In genomic region chr16:12238598-12238997, GRCh38 we compare ENCODE assay signal across 26 cellular contexts.
"Had no signal": no experiment of that assay in that cellular context is flagged by ENCODE, and none has a peak within 500 bp of the region (broad histone marks: within the 10 kb centered on the region; RNA-seq: fewer than 3 reads in every experiment).

No MANE protein-coding gene starts in this region.

- H3K9me3 ChIP-seq: esophagus squamous epithelium, gastroesophageal sphincter had no signal

- H3K27me3 ChIP-seq: brain microvascular endothelial cell, esophagus squamous epithelium, gastroesophageal sphincter had no signal

- H3K36me3 ChIP-seq: brain microvascular endothelial cell, esophagus squamous epithelium, gastroesophageal sphincter had no signal

- H3K4me3 ChIP-seq: coronary artery, esophagus squamous epithelium, gastroesophageal sphincter had no signal

- ATAC-seq: activated CD8-positive, alpha-beta T cell treated with anti-CD3 and anti-CD28 coated beads for 36 hours; activated T-cell treated with anti-CD3 and anti-CD28 coated beads, Interleukin-2, amount 50 U/mL, for 4 hours; activated T-helper 17 cell treated with anti-CD3 and anti-CD28 coated beads, Interleukin-2, amount 50 U/mL, for 72 hours; gastroesophageal sphincter had no signal

- H3K27ac ChIP-seq: brain microvascular endothelial cell, coronary artery, epithelial cell of prostate, esophagus squamous epithelium, gastroesophageal sphincter had no signal

- FAIRE-seq: astrocyte, endometrium, endothelial cell of umbilical vein had no signal

- DNase-seq: activated CD4-positive, alpha-beta T cell treated with anti-CD3 and anti-CD28 coated beads for 1 hour; activated CD4-positive, alpha-beta T cell treated with anti-CD3 and anti-CD28 coated beads for 4 hours; activated CD4-positive, alpha-beta T cell treated with anti-CD3 and anti-CD28 coated beads, Interleukin-2, amount 10 ng/mL, durations not matched to agents 7 days and 5 days; activated CD4-positive, alpha-beta T cell treated with anti-CD3 and anti-CD28 coated beads, Interleukin-2, amount 50 U/mL, for 48 hours; activated CD8-positive, alpha-beta memory T cell treated with anti-CD3 and anti-CD28 coated beads for 24 hours; activated CD8-positive, alpha-beta T cell treated with anti-CD3 and anti-CD28 coated beads for 36 hours; activated effector memory CD4-positive, alpha-beta T cell treated with Interleukin-2 at 50 U/mL for 16 hours; activated gamma-delta T cell treated with Interleukin-2 at 50 U/mL for 16 hours; activated naive CD4-positive, alpha-beta T cell treated with anti-CD3 and anti-CD28 coated beads, Interleukin-2, amount 50 U/mL, for 16 hours; activated naive CD4-positive, alpha-beta T cell treated with Interleukin-2 at 50 U/mL for 16 hours; activated T-cell treated with anti-CD3 and anti-CD28 coated beads, Interleukin-2, amount 50 U/mL, for 4 hours; amniotic stem cell; anterior cingulate cortex; brain microvascular endothelial cell; dermis blood vessel endothelial cell; effector CD4-positive, alpha-beta T cell; esophagus squamous epithelium; foreskin melanocyte; T-helper 2 cell had no signal
